ENCODE assay signal across 26 cellular contexts in the genomic region with DNA sequence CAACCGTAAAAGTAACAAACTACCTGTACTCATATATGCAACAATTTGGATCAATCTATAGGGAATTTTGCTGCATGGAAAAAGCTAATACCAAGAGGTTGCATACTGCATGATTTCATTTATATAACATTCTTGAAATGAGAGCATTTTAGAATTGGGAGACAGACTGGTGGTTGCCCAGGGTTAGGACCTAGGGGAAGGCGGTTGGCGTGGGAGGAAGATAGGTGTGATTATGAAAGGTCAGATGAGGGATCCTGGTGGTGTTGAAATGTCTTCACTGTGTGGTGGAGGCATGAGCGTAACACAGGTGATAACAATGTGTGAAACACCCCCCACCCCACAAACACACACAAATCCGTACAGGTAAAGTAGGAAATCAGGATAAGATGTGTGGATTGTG.
DNase-seq lines count a peak whose midpoint lies in the region; ATAC-seq, FAIRE-seq and TF ChIP-seq lines count a peak whose summit lies in the region.
"Had no signal": no experiment of that assay in that cellular context is flagged by ENCODE, and none has a peak within 500 bp of the region (broad histone marks: within the 10 kb centered on the region; RNA-seq: fewer than 3 reads in every experiment).

No MANE protein-coding gene starts in this region.

- H3K14ac ChIP-seq in IMR-90 (replicated peaks; ENCODE audit: low read depth, low read length) (no peak overlapping the region), mesenchymal stem cell (ENCODE audit: low read length in 2 of 2) (peak overlapping the region in 1 of 2 experiments; percentile 51)

- POLR2A ChIA-PET in IMR-90 (lab: Charles Lee; ENCODE audit: unreplicated experiment) (no interaction called here), GM12878 (lab: Charles Lee) (no interaction called here)

- RAD21 ChIA-PET in GM12878 (lab: Charles Lee; ENCODE audit: unreplicated experiment), result interaction anchor here (0.7 kb wide), 1 partner anchor 194 kb away, joined by 3 read pairs; no protein-coding TSS in a partner anchor

- H3K4me3 ChIP-seq in IMR-90 (ENCODE audit: insufficient read depth, low read depth, low read length) (no peak overlapping the region), GM12878 (no peak overlapping the region), mesenchymal stem cell (ENCODE audit: insufficient read depth in 1 of 2, low read depth in 1 of 2, low read length in 2 of 2) (no peak overlapping the region)
- H3K4me3 ChIP-seq: A549; BLaER1 treated with 17β-estradiol and CSF1 and Interleukin-3, amounts not matched to agents 10 nM and 100 nM; HAP-1 had no signal

- H3K56ac ChIP-seq in IMR-90 (ENCODE audit: extremely low read depth, insufficient read depth, low read length), result no peak overlapping the region

- no peak overlapping the region for H2AK9ac ChIP-seq in IMR-90 (replicated peaks; ENCODE audit: low read depth, low read length, poor library complexity)

- H2AFZ ChIP-seq in IMR-90 (replicated peaks; ENCODE audit: low read length, poor library complexity) (no peak overlapping the region), GM12878 (ENCODE audit: control insufficient read depth, low read depth, low read length) (no peak overlapping the region), mesenchymal stem cell (ENCODE audit: low read depth, low read length) (no peak overlapping the region)

- H3K4ac ChIP-seq in IMR-90 (ENCODE audit: low read depth, low read length) (no peak overlapping the region), mesenchymal stem cell (ENCODE audit: low read depth in 1 of 2, low read length in 2 of 2) (no peak overlapping the region)

- H3K9me1 ChIP-seq in IMR-90 (ENCODE audit: insufficient read depth, low read length), result no peaks in the 10 kb centered on the region; the same call in 1 of the 2 replicates

- H3K18ac ChIP-seq in IMR-90 (ENCODE audit: low read depth, low read length), result no peak overlapping the region
- H3K18ac ChIP-seq in mesenchymal stem cell (ENCODE audit: low read depth in 1 of 2, low read length in 2 of 2), result no peak overlapping the region

- H2AK5ac ChIP-seq in IMR-90 (ENCODE audit: low read depth, low read length) (peak overlapping the region; percentile 33; the same call in 1 of the 2 replicates), mesenchymal stem cell (ENCODE audit: low read length, severe bottlenecking) (peak overlapping the region; percentile 27)

- CTCF ChIA-PET in IMR-90 (lab: Yijun Ruan, JAX) (interaction anchor here (0.6 kb wide), 1 partner anchor 488 kb away, joined by 3 read pairs; no protein-coding TSS in a partner anchor), GM12878 (lab: Yijun Ruan, JAX) (interaction anchor here (0.6 to 8.9 kb wide), 6 partner anchors 22 to 753 kb away, joined by 3 to 70 read pairs (median 3); no protein-coding TSS in a partner anchor)

- FAIRE-seq in GM12878 (lab: Jason Lieb, UNC), result no peak
- FAIRE-seq: A549, D721Med, GM12891, GM18507, H54 had no signal

- H4K5ac ChIP-seq in IMR-90 (ENCODE audit: low read depth, low read length), result no peak overlapping the region

- no peaks in the 10 kb centered on the region for H3K79me1 ChIP-seq in IMR-90 (ENCODE audit: low read depth in 1 of 2, low read length in 2 of 2)
- no peaks in the 10 kb centered on the region for H3K79me1 ChIP-seq in mesenchymal stem cell (replicated peaks; ENCODE audit: low read length, poor library complexity, severe bottlenecking)

- H2BK120ac ChIP-seq in IMR-90 (ENCODE audit: low read depth, low read length) (no peak overlapping the region), mesenchymal stem cell (ENCODE audit: low read depth, low read length) (no peak overlapping the region)

- SMC1A ChIA-PET in GM12878 (lab: Charles Lee; ENCODE audit: uncharacterized antibody, unreplicated experiment), result interaction anchor here (1.4 to 2.1 kb wide), 4 partner anchors 226 to 753 kb away, joined by 3 to 9 read pairs (median 4); no protein-coding TSS in a partner anchor

- H2BK12ac ChIP-seq in mesenchymal stem cell (ENCODE audit: low read length in 2 of 2), result no peak overlapping the region

- H3K27me3 ChIP-seq in IMR-90 (ENCODE audit: control insufficient read depth, insufficient read depth, low read length) (peaks cover 2% of the 10 kb centered on the region; the same call in 1 of the 2 replicates), GM12878 (replicated peaks in 1 of 2; ENCODE audit: control insufficient read depth in 2 of 2, insufficient read depth in 2 of 2, low read length in 1 of 2) (no peaks in the 10 kb centered on the region), mesenchymal stem cell (ENCODE audit: control insufficient read depth in 1 of 2, insufficient read depth in 1 of 2, low read length in 2 of 2) (peaks cover 6 to 8% of the 10 kb centered on the region in 2 experiments)
- H3K27me3 ChIP-seq: BE2C; BLaER1 treated with 17β-estradiol and CSF1 and Interleukin-3, amounts not matched to agents 10 nM and 100 nM had no signal

- no peak overlapping the region for H2BK20ac ChIP-seq in IMR-90 (ENCODE audit: low read depth, low read length)

- H3K23ac ChIP-seq in IMR-90 (ENCODE audit: low read depth, low read length) (no peak overlapping the region), mesenchymal stem cell (ENCODE audit: low read length in 2 of 2) (no peak overlapping the region)

- H3K36me3 ChIP-seq in IMR-90 (ENCODE audit: control insufficient read depth, insufficient read depth, low read length), result no peaks in the 10 kb centered on the region
- no peaks in the 10 kb centered on the region for H3K36me3 ChIP-seq in GM12878 (ENCODE audit: control insufficient read depth in 2 of 2, insufficient read depth in 2 of 2, low read length in 1 of 2)
- H3K36me3 ChIP-seq in mesenchymal stem cell (ENCODE audit: control insufficient read depth in 1 of 2, insufficient read depth in 2 of 2, low read depth in 1 of 2, low read length in 2 of 2), result no peaks in the 10 kb centered on the region
- H3K36me3 ChIP-seq: BE2C; BLaER1 treated with 17β-estradiol and CSF1 and Interleukin-3, amounts not matched to agents 10 nM and 100 nM; HAP-1 had no signal

- H4K20me1 ChIP-seq in IMR-90 (ENCODE audit: insufficient read depth, low read length) (no peaks in the 10 kb centered on the region), GM12878 (ENCODE audit: control insufficient read depth, insufficient read depth) (no peaks in the 10 kb centered on the region)
- H4K20me1 ChIP-seq: BLaER1 treated with 17β-estradiol and CSF1 and Interleukin-3, amounts not matched to agents 10 nM and 100 nM had no signal

- H3K27ac ChIP-seq in IMR-90 (ENCODE audit: insufficient read depth, low read length), result no peak overlapping the region
- H3K27ac ChIP-seq in GM12878 (ENCODE audit: control insufficient read depth, insufficient read depth), result no peak overlapping the region
- no peak overlapping the region for H3K27ac ChIP-seq in mesenchymal stem cell (ENCODE audit: low read length, poor library complexity, severe bottlenecking)
- H3K27ac ChIP-seq: A549; BLaER1 treated with 17β-estradiol and CSF1 and Interleukin-3, amounts not matched to agents 10 nM and 100 nM had no signal

- H2BK15ac ChIP-seq in IMR-90 (ENCODE audit: low read depth, low read length), result no peak overlapping the region
- H2BK15ac ChIP-seq in mesenchymal stem cell (ENCODE audit: low read depth, poor library complexity, severe bottlenecking), result no peak overlapping the region

- H4K8ac ChIP-seq in IMR-90 (ENCODE audit: low read depth in 2 of 2, low read length in 2 of 2), result no peak overlapping the region
- H4K8ac ChIP-seq in mesenchymal stem cell (ENCODE audit: low read length), result no peak overlapping the region

- H3K4me2 ChIP-seq in IMR-90 (ENCODE audit: low read depth, low read length), result no peak overlapping the region
- H3K4me2 ChIP-seq in GM12878 (ENCODE audit: control insufficient read depth, insufficient read depth), result no peak overlapping the region
- no peak overlapping the region for H3K4me2 ChIP-seq in mesenchymal stem cell (ENCODE audit: low read length, poor library complexity, severe bottlenecking)
- H3K4me2 ChIP-seq: A549; BLaER1 treated with 17β-estradiol and CSF1 and Interleukin-3, amounts not matched to agents 10 nM and 100 nM had no signal

- H3K4me1 ChIP-seq in IMR-90 (ENCODE audit: control insufficient read depth, insufficient read depth, low read length) (peaks cover 9% of the 10 kb centered on the region), GM12878 (ENCODE audit: control insufficient read depth, insufficient read depth, low read length) (no peaks in the 10 kb centered on the region), mesenchymal stem cell (ENCODE audit: control insufficient read depth, insufficient read depth, low read depth, low read length) (peaks cover 3% of the 10 kb centered on the region)
- H3K4me1 ChIP-seq: A549, BE2C, HAP-1 had no signal

- H2BK5ac ChIP-seq in IMR-90 (ENCODE audit: low read depth, low read length, poor library complexity, severe bottlenecking) (no peak overlapping the region), mesenchymal stem cell (ENCODE audit: low read depth, low read length, poor library complexity, severe bottlenecking) (no peak overlapping the region)

- DNase-seq in IMR-90 (no peak), GM12878 (ENCODE audit: low read depth, low spot score) (no peak), mesenchymal stem cell (no peak), omental fat pad (ENCODE audit: low spot score) (no peak), NCI-H524 treated with DMSO at 0.1 percent for 48 hours (lab: John Stamatoyannopoulos, UW) (no peak)
- DNase-seq in stimulated activated CD4-positive, alpha-beta T cell treated with anti-CD3 and anti-CD28 coated beads, Interleukin-4, amount 100 ng/mL, for 4 hours, result no peak
- DNase-seq: 8988T; ACHN; AML-193; BE2C; CD4-positive, alpha-beta T cell; CD8-positive, alpha-beta memory T cell; DMS 273 treated with DMSO at 0.1 percent for 48 hours; DMS79; EL; GDM1; GOT3; HFFc6 had no signal

- no CpG with 5 or more reads among the region's 5 CpGs for WGBS in IMR-90 (ENCODE audit: extremely low coverage in 2 of 2, insufficient read length in 1 of 2), 2 experiments
- WGBS in GM12878 (ENCODE audit: insufficient coverage, insufficient replicate concordance, low lambda C conversion rate, missing lambda C conversion rate), result 40% methylated on average over 5 of the region's 5 CpGs
- 79% methylated on average over 2 of the region's 5 CpGs for WGBS in mesenchymal stem cell

- TF ChIP-seq CTCF in IMR-90 (conservative IDR thresholded peaks at IDR 0.05; ENCODE audit: low read depth, low read length) (no peak), GM12878 (IDR thresholded peaks at IDR 0.05 in 2 of 3, conservative IDR thresholded peaks at IDR 0.05 in 1 of 3; ENCODE audit: control insufficient read depth in 2 of 3, extremely low read depth in 1 of 3, insufficient read depth in 1 of 3, low read depth in 3 of 3, low read length in 3 of 3) (no peak), omental fat pad (IDR thresholded peaks at IDR 0.05) (no peak)

- ATAC-seq in IMR-90 (ENCODE audit: low read depth), result no peak
- ATAC-seq in GM12878, result no peak
- ATAC-seq in omental fat pad (ENCODE audit: low FRiP score), result peak; percentile 57
- ATAC-seq in HG03457 (IDR thresholded peaks at IDR 0.05; ENCODE audit: unreplicated experiment), result no peak
- ATAC-seq: A549 had no signal

- BruUV-seq in IMR-90 (replicated peaks; lab: Mats Ljungman, UMichigan) (no TSS peak), GM12878 (replicated peaks; lab: Mats Ljungman, UMichigan) (no TSS peak)

- intact Hi-C loops in IMR-90 (cut with micrococcal nuclease) (no loop called here), GM12878 (cut with micrococcal nuclease; ENCODE audit: unreplicated experiment) (no loop called here)

- H3K9ac ChIP-seq in IMR-90 (ENCODE audit: low read depth, low read length), result no peak overlapping the region
- H3K9ac ChIP-seq in GM12878 (ENCODE audit: control insufficient read depth, insufficient read depth, low read length), result no peak overlapping the region
- no peak overlapping the region for H3K9ac ChIP-seq in mesenchymal stem cell (ENCODE audit: low read length)
- H3K9ac ChIP-seq: BLaER1 treated with 17β-estradiol and CSF1 and Interleukin-3, amounts not matched to agents 10 nM and 100 nM had no signal

- in situ Hi-C loops in IMR-90 (cut with MboI; ENCODE audit: low sequenced_read_pairs) (loop anchor here (25.0 kb wide), 2 partner anchors 1003 to 1253 kb away; no protein-coding TSS in a partner anchor), GM12878 (cut with MboI) (no loop called here)

- dilution Hi-C loops in IMR-90 (cut with HindIII; ENCODE audit: low sequenced_read_pairs, unreplicated experiment), result no loop called here

- TF ChIP-seq RAD21 in IMR-90 (IDR thresholded peaks at IDR 0.05; ENCODE audit: low read length) (no peak), GM12878 (IDR thresholded peaks at IDR 0.05; ENCODE audit: insufficient read depth, low read depth, low read length) (no peak)

- TF ChIP-seq POLR2A in IMR-90 (IDR thresholded peaks at IDR 0.05; ENCODE audit: low read depth, low read length), result no peak
- TF ChIP-seq POLR2A in GM12878 (IDR thresholded peaks at IDR 0.05; ENCODE audit: low read depth, low read length), result no peak

- H3K9me3 ChIP-seq in IMR-90 (ENCODE audit: control insufficient read depth, insufficient read depth, low read length) (no peaks in the 10 kb centered on the region), GM12878 (replicated peaks; ENCODE audit: control insufficient read depth, insufficient read depth, low read length) (no peaks in the 10 kb centered on the region), mesenchymal stem cell (ENCODE audit: control insufficient read depth, low read length) (no peaks in the 10 kb centered on the region)
- H3K9me3 ChIP-seq: A549; BE2C; BLaER1 treated with 17β-estradiol and CSF1 and Interleukin-3, amounts not matched to agents 10 nM and 100 nM; HAP-1 had no signal

- no peak overlapping the region for H4K91ac ChIP-seq in IMR-90 (ENCODE audit: insufficient read depth, low read depth, low read length)
- H4K91ac ChIP-seq in mesenchymal stem cell (ENCODE audit: low read length), result no peak overlapping the region

- no peaks in the 10 kb centered on the region for H3K79me2 ChIP-seq in GM12878 (ENCODE audit: control insufficient read depth, insufficient read depth, low read length)

- no peak for TF ChIP-seq EP300 in GM12878 (IDR thresholded peaks at IDR 0.05; ENCODE audit: borderline replicate concordance in 1 of 2, control insufficient read depth in 1 of 2, low read depth in 2 of 2, low read length in 2 of 2)
